9 cellular contexts compared by ENCODE assay signal in the genomic region with DNA sequence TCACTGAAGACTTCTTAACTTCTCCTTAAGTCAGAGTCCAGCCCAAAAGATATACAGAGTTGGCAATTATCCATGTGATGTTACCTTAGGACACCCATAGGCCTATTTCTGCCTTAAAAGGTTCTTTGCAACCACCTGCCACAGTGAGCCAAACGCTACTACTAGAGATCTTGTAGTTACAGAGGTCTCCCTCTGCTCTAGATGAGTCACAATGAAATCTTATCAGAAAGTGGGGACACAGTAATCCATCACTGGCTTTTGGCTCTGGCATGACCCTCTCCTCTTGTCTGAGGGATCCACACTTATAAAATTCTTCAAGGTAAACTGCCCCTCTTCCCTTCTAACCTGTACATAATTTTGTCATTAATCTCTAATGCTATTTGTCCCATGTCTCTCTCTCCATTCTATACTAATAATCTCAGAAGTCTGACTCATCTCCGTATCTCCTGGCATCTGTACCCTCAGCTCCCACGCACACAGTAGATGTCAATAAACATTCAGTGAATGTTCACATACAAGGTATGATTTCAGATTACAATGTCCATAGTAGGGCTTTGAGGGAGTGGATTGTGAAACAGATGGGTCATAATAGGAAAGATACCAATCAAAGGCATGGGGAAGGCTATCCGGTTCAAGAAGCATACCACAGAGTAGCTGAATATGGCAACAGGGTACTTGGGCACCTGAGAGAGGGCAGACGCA.
DNase-seq lines count a peak whose midpoint lies in the region; ATAC-seq and TF ChIP-seq lines count a peak whose summit lies in the region.
"Had no signal": no experiment of that assay in that cellular context is flagged by ENCODE, and none has a peak within 500 bp of the region (broad histone marks: within the 10 kb centered on the region; RNA-seq: fewer than 3 reads in every experiment).

No MANE protein-coding gene starts in this region.

- TF ChIP-seq POLR2A in GM18951 (IDR thresholded peaks at IDR 0.05; ENCODE audit: extremely low read depth, insufficient read depth, insufficient read length) (peak; percentile 9), prostate gland (IDR thresholded peaks at IDR 0.05) (no peak)

- no peaks in the 10 kb centered on the region for H3K36me3 ChIP-seq in prostate gland
- no peaks in the 10 kb centered on the region for H3K36me3 ChIP-seq in mesendoderm (ENCODE audit: control insufficient read depth, insufficient read depth, low read length)

- H3K23ac ChIP-seq in mesendoderm (ENCODE audit: low read length) = no peak overlapping the region

- H4K5ac ChIP-seq in mesendoderm (ENCODE audit: low read length) = no peak overlapping the region

- H3K79me1 ChIP-seq in mesendoderm (ENCODE audit: low read length) = no peaks in the 10 kb centered on the region

- H4K8ac ChIP-seq in mesendoderm (ENCODE audit: low read depth, low read length) = no peak overlapping the region

- WGBS in prostate gland = 67% methylated on average over 5 of the region's 5 CpGs
- no CpG with 5 or more reads among the region's 5 CpGs for WGBS in mesendoderm (ENCODE audit: extremely low coverage, insufficient coverage, low lambda C conversion rate)

- H2BK15ac ChIP-seq in mesendoderm (replicated peaks; ENCODE audit: low read depth) = no peak overlapping the region

- no peak overlapping the region for H3K56ac ChIP-seq in mesendoderm (ENCODE audit: low read length)

- no peak overlapping the region for H2AK5ac ChIP-seq in mesendoderm (ENCODE audit: low read length)

- no peaks in the 10 kb centered on the region for H3K9me3 Mint-ChIP-seq in natural killer cell

- H3K27ac ChIP-seq in prostate gland = peak overlapping the region in 1 of 2 donors; percentile 13
- no peak overlapping the region for H3K27ac ChIP-seq in mesendoderm (ENCODE audit: low read depth, low read length)

- H3K4me1 Mint-ChIP-seq in natural killer cell = peaks cover 39 to 46% of the 10 kb centered on the region in 2 donors

- H3K9me3 ChIP-seq in prostate gland = no peaks in the 10 kb centered on the region

- no peak overlapping the region for H3K4ac ChIP-seq in mesendoderm (ENCODE audit: low read depth, low read length)

- intact Hi-C loops in natural killer cell (cut with micrococcal nuclease) (no loop called here), prostate gland (cut with DNase I) (no loop called here)

- no peak overlapping the region for H3K4me3 ChIP-seq in prostate gland
- no peak overlapping the region for H3K4me3 ChIP-seq in mesendoderm (ENCODE audit: low read length)

- H3K4me1 ChIP-seq in prostate gland (replicated peaks) (peaks cover 6% of the 10 kb centered on the region), mesendoderm (ENCODE audit: control insufficient read depth, low read depth, low read length) (peaks cover 2% of the 10 kb centered on the region)

- TF ChIP-seq CTCF in natural killer cell (IDR thresholded peaks at IDR 0.05) (no peak), prostate gland (IDR thresholded peaks at IDR 0.05) (no peak)

- in situ Hi-C loops in GM18951 (cut with MboI; ENCODE audit: low sequenced_read_pairs, unreplicated experiment) = no loop called here

- ATAC-seq in HG02938 (IDR thresholded peaks at IDR 0.05; ENCODE audit: unreplicated experiment) (peak; percentile 25), natural killer cell (no peak)

- peak overlapping the region; percentile 48 for H3K4me3 Mint-ChIP-seq in natural killer cell

- no peaks in the 10 kb centered on the region for H3K79me2 ChIP-seq in mesendoderm (ENCODE audit: control insufficient read depth, insufficient read depth, low read length)

- no peaks in the 10 kb centered on the region for H3K27me3 Mint-ChIP-seq in natural killer cell (ENCODE audit: low read depth in 2 of 2)

- no peak overlapping the region for H3K18ac ChIP-seq in mesendoderm (ENCODE audit: low read length)

- H3K4me2 ChIP-seq in mesendoderm (ENCODE audit: low read length) = no peak overlapping the region

- H2BK120ac ChIP-seq in mesendoderm (ENCODE audit: low read depth, low read length) = no peak overlapping the region

- H3K36me3 Mint-ChIP-seq in natural killer cell = no peaks in the 10 kb centered on the region

- H3K9ac ChIP-seq in mesendoderm (ENCODE audit: low read length) = no peak overlapping the region

- peak overlapping the region; percentile 65 to 83 for H3K27ac Mint-ChIP-seq in natural killer cell

- peak; percentile 39 for DNase-seq in activated CD4-positive, alpha-beta T cell treated with anti-CD3 and anti-CD28 coated beads for 48 hours
- DNase-seq in natural killer cell = no peak
- DNase-seq in CD1c-positive myeloid dendritic cell (ENCODE audit: extremely low spot score) = no peak
- no peak for DNase-seq in prostate gland (ENCODE audit: low spot score)
- DNase-seq in mesendoderm = no peak
- DNase-seq in NCI-H524 (lab: John Stamatoyannopoulos, UW) = no peak
- DNase-seq: NCI-H1092 had no signal

- H2BK5ac ChIP-seq in mesendoderm (ENCODE audit: low read length) = no peak overlapping the region

- H3K27me3 ChIP-seq in prostate gland (replicated peaks; ENCODE audit: insufficient read depth) (no peaks in the 10 kb centered on the region), mesendoderm (ENCODE audit: insufficient read depth, low read length, poor library complexity) (no peaks in the 10 kb centered on the region)
